In the genomic region with DNA sequence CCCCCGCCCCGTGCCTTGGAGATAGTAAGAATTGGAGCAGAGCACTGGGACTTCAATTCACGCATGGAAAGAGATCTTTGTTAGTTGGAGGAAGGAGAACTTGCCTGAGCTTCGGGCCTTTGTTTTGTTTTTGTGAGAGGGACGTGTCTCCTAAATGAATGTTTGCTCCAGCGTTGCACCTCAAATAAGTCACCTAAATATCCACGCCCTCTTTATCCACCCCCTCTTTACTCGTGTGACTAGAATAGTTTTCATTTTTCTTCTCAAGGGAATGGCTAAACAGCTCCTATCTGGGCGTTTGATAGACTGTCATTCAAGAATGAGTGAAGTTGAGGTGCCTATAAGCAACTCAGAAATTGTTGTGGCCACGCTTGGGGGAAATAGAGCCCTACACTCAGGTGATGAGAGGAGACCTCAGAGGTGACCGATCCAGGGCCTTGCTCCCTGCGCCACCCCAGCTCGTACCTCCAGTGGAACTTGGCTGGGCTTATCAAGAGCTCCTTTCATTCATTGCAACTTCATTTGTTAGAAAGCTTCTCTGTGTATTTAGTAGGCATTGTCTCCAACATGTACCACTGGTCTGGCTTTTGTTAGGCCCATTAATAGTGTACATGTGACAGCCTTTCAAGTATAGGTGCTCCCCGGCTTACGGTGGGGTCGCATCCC, we compare ENCODE assay signal across 8 cellular contexts. TPM values are rescaled to one million over a fixed set of nuclear protein-coding genes. Genes with fewer than 3 reads are reported as not detected.
DNase-seq lines count a peak whose midpoint lies in the region; ATAC-seq, FAIRE-seq and TF ChIP-seq lines count a peak whose summit lies in the region.

No MANE protein-coding gene starts in this region.

- peaks cover 19% of the 10 kb centered on the region for H3K27me3 Mint-ChIP-seq in glutamatergic neuron (ENCODE audit: unreplicated experiment)

- H3K27ac ChIP-seq in VCaP (peak overlapping the region; percentile 96), gastrocnemius medialis (peak overlapping the region; percentile 84 to 96 (median 94))

- intact Hi-C loops in gastrocnemius medialis (cut with DNase I; ENCODE audit: low total_unique reads): no loop called here

- peak overlapping the region; percentile 64 for H3K4me3 ChIP-seq in HAP-1
- peak overlapping the region; percentile 78 to 98 (median 90) for H3K4me3 ChIP-seq in gastrocnemius medialis

- in situ Hi-C loops in HAP-1 (cut with MboI; ENCODE audit: low sequenced_read_pairs): no loop called here
- in situ Hi-C loops in gastrocnemius medialis (cut with MboI; ENCODE audit: low sequenced_read_pairs in 4 of 4): no loop called here

- H3K36me3 Mint-ChIP-seq in glutamatergic neuron (ENCODE audit: unreplicated experiment): no peaks in the 10 kb centered on the region

- H3K9me3 ChIP-seq in HAP-1: no peaks in the 10 kb centered on the region
- no peaks in the 10 kb centered on the region for H3K9me3 ChIP-seq in gastrocnemius medialis

- H3K4me1 ChIP-seq in HAP-1 (peaks cover 10% of the 10 kb centered on the region), gastrocnemius medialis (peaks cover 45 to 47% of the 10 kb centered on the region in 2 donors)

- no peaks in the 10 kb centered on the region for H3K36me3 ChIP-seq in HAP-1 (replicated peaks)
- no peaks in the 10 kb centered on the region for H3K36me3 ChIP-seq in gastrocnemius medialis

- no peaks in the 10 kb centered on the region for H3K27me3 ChIP-seq in HAP-1 (ENCODE audit: low read depth)
- H3K27me3 ChIP-seq in gastrocnemius medialis: no peaks in the 10 kb centered on the region

- H3K4me3 Mint-ChIP-seq in glutamatergic neuron (ENCODE audit: unreplicated experiment): peak overlapping the region; percentile 95

- TF ChIP-seq CTCF in VCaP (conservative IDR thresholded peaks at IDR 0.05) (no peak), glutamatergic neuron (IDR thresholded peaks at IDR 0.05; ENCODE audit: partially characterized antibody, unreplicated experiment) (no peak), gastrocnemius medialis (IDR thresholded peaks at IDR 0.05 in 4 of 5, conservative IDR thresholded peaks at IDR 0.05 in 1 of 5) (no peak)

- DNase-seq in HAP-1 (ENCODE audit: low spot score in 2 of 2) (no peak), glutamatergic neuron (no peak), gastrocnemius medialis (no peak), GM19239 (ENCODE audit: insufficient read length, low spot score) (no peak)
- DNase-seq in activated CD4-positive, CD25-positive, alpha-beta regulatory T cell treated with anti-CD3 and anti-CD28 coated beads, Interleukin-2, amount 50 U/mL, for 72 hours: no peak

- H3K4me1 Mint-ChIP-seq in glutamatergic neuron (ENCODE audit: low read depth, unreplicated experiment): peaks cover 22% of the 10 kb centered on the region

- peaks cover 22% of the 10 kb centered on the region for H3K9me3 Mint-ChIP-seq in glutamatergic neuron (ENCODE audit: unreplicated experiment)

- no peak for FAIRE-seq in GM19239 (lab: Jason Lieb, UNC)

- H3K27ac Mint-ChIP-seq in glutamatergic neuron (ENCODE audit: unreplicated experiment): peak overlapping the region; percentile 93

- no peak for TF ChIP-seq POLR2A in gastrocnemius medialis (IDR thresholded peaks at IDR 0.05)

- ATAC-seq in gastrocnemius medialis (peak in 1 of 2 donors; percentile 6), GM19467 (IDR thresholded peaks at IDR 0.05; ENCODE audit: unreplicated experiment) (no peak), GM18867 (IDR thresholded peaks at IDR 0.05; ENCODE audit: unreplicated experiment) (no peak)

RNA-seq across cellular contexts. Expression of a gene that starts 0.9 kb away (rescaled TPM):
- 82.4 TPM for total RNA-seq in glutamatergic neuron (ENCODE audit: unreplicated experiment)
- total RNA-seq in gastrocnemius medialis: 10 to 100 TPM; 51.3 to 96.9 (median 75.4) TPM
